ENCODE assay signal across 8 cellular contexts in genomic region chr9:97501972-97502221, GRCh38. TPM values are rescaled to one million over a fixed set of nuclear protein-coding genes. Genes with fewer than 3 reads are reported as not detected.
DNase-seq lines count a peak whose midpoint lies in the region; TF ChIP-seq lines count a peak whose summit lies in the region.

No MANE protein-coding gene starts in this region.

- H3K9me3 ChIP-seq in SK-N-SH (no peaks in the 10 kb centered on the region), iPS-15b (ENCODE audit: control insufficient read depth, insufficient read depth, low read length) (no peaks in the 10 kb centered on the region), stomach smooth muscle (ENCODE audit: control insufficient read depth in 2 of 2, low read length in 2 of 2) (no peaks in the 10 kb centered on the region)

- H3K4me1 ChIP-seq in SK-N-SH (ENCODE audit: control insufficient read depth in 1 of 2, insufficient read depth in 2 of 2, low read depth in 1 of 2, low read length in 1 of 2): peaks cover 0 to 31% of the 10 kb centered on the region in 2 experiments; a peak in 2 of 4 replicates
- no peaks in the 10 kb centered on the region for H3K4me1 ChIP-seq in iPS-15b (ENCODE audit: control insufficient read depth, insufficient read depth, low read length)
- peaks cover 51% of the 10 kb centered on the region for H3K4me1 ChIP-seq in stomach smooth muscle (ENCODE audit: control insufficient read depth, insufficient read depth, low read length)

- DNase-seq in GM06990 (ENCODE audit: extremely low read depth, insufficient read length): peak; percentile 41
- peak; percentile 86 for DNase-seq in H7
- DNase-seq in SK-N-SH: peak; percentile 73
- no peak for DNase-seq in NCI-H128 (lab: John Stamatoyannopoulos, UW; ENCODE audit: unreplicated experiment)
- DNase-seq in activated CD8-positive, alpha-beta memory T cell treated with anti-CD3 and anti-CD28 coated beads, Interleukin-2, amount 50 U/mL, for 4 hours: no peak
- no peak for DNase-seq in glomerular visceral epithelial cell (ENCODE audit: extremely low spot score)

- WGBS in SK-N-SH (ENCODE audit: low lambda C conversion rate): 0% methylated on average over 6 of the region's 30 CpGs

- H3K79me2 ChIP-seq in SK-N-SH (ENCODE audit: insufficient read depth): no peaks in the 10 kb centered on the region

- no peak for TF ChIP-seq EP300 in SK-N-SH (IDR thresholded peaks at IDR 0.05; ENCODE audit: borderline replicate concordance in 1 of 2, low read depth in 1 of 2, low read length in 1 of 2)

- TF ChIP-seq RAD21 in SK-N-SH (IDR thresholded peaks at IDR 0.05; ENCODE audit: low read length): no peak

- peak overlapping the region in 1 of 2 experiments; percentile 100; a peak in 2 of 4 replicates for H3K27ac ChIP-seq in SK-N-SH (ENCODE audit: low read depth in 2 of 2, low read length in 1 of 2)
- H3K27ac ChIP-seq in stomach smooth muscle (ENCODE audit: low read length): peak overlapping the region; percentile 88

- H3K27me3 ChIP-seq in GM06990 (replicated peaks; ENCODE audit: control insufficient read depth, insufficient read depth, low read length) (no peaks in the 10 kb centered on the region), H7 (ENCODE audit: control insufficient read depth, insufficient read depth, low read length) (peaks cover 54% of the 10 kb centered on the region), SK-N-SH (ENCODE audit: insufficient read depth) (peaks cover 48% of the 10 kb centered on the region), iPS-15b (ENCODE audit: control insufficient read depth, insufficient read depth, low read length) (peaks cover 71% of the 10 kb centered on the region), stomach smooth muscle (ENCODE audit: control insufficient read depth in 1 of 2, insufficient read depth in 2 of 2, low read length in 2 of 2) (no peaks in the 10 kb centered on the region)

- H2AFZ ChIP-seq in SK-N-SH (ENCODE audit: low read depth): 0 out of 2 replicates have a peak overlapping the region, but pooled peaks have one; percentile 63

- TF ChIP-seq CTCF in GM06990 (IDR thresholded peaks at IDR 0.05; ENCODE audit: insufficient read depth, low read length, poor library complexity, severe bottlenecking): no peak
- no peak for TF ChIP-seq CTCF in SK-N-SH (IDR thresholded peaks at IDR 0.05)

- no peaks in the 10 kb centered on the region for H4K20me1 ChIP-seq in SK-N-SH (ENCODE audit: insufficient read depth)

- no peaks in the 10 kb centered on the region for H3K9me2 ChIP-seq in SK-N-SH

- H3K36me3 ChIP-seq in GM06990 (ENCODE audit: control insufficient read depth, insufficient read depth, low read length) (no peaks in the 10 kb centered on the region), H7 (replicated peaks; ENCODE audit: control insufficient read depth, insufficient read depth, low read length) (no peaks in the 10 kb centered on the region), SK-N-SH (replicated peaks in 1 of 2; ENCODE audit: control insufficient read depth in 1 of 2, insufficient read depth in 2 of 2, low read length in 1 of 2) (no peaks in the 10 kb centered on the region), iPS-15b (ENCODE audit: control insufficient read depth, insufficient read depth, low read length) (no peaks in the 10 kb centered on the region), stomach smooth muscle (ENCODE audit: control insufficient read depth in 2 of 2, insufficient read depth in 2 of 2, low read length in 2 of 2) (peaks cover 0 to 3% of the 10 kb centered on the region in 2 donors)

- H3F3A ChIP-seq in SK-N-SH (replicated peaks; ENCODE audit: insufficient read depth): peaks cover 5% of the 10 kb centered on the region

- POLR2A ChIA-PET in SK-N-SH (lab: Yijun Ruan, JAX): interaction anchor here (1.8 to 3.5 kb wide), 7 partner anchors 21 to 131 kb away, joined by 5 to 27 read pairs (median 10); partner anchors contain the start of genes NCBP1 and TSTD2

- peak overlapping the region; percentile 83 for H3K4me3 ChIP-seq in GM06990 (replicated peaks; ENCODE audit: low read depth, low read length)
- H3K4me3 ChIP-seq in H7 (ENCODE audit: insufficient read depth, low read depth, low read length): peak overlapping the region; percentile 54
- H3K4me3 ChIP-seq in SK-N-SH (ENCODE audit: low read depth in 2 of 2, low read length in 1 of 2): peak overlapping the region; percentile 60 to 64
- peak overlapping the region; percentile 78 for H3K4me3 ChIP-seq in iPS-15b (ENCODE audit: low read depth, low read length)
- H3K4me3 ChIP-seq in stomach smooth muscle (ENCODE audit: low read length in 2 of 2): peak overlapping the region; percentile 91 to 93

- CTCF ChIA-PET in SK-N-SH (lab: Yijun Ruan, JAX): interaction anchor here (0.8 to 8.5 kb wide), 22 partner anchors 8 to 132 kb away, joined by 3 to 153 read pairs (median 6); partner anchors contain the start of genes NCBP1 and TSTD2

- H3K4me2 ChIP-seq in SK-N-SH: peak overlapping the region; percentile 77

- H3K9ac ChIP-seq in SK-N-SH (no peak overlapping the region), iPS-15b (ENCODE audit: low read depth, low read length) (no peak overlapping the region), stomach smooth muscle (ENCODE audit: low read length in 2 of 2) (peak overlapping the region; percentile 76 to 83)

TF ChIP-seq in SK-N-SH, 30 proteins besides CTCF, POLR2A, EP300 and RAD21:
- no peak for TF ChIP-seq SMC3 (IDR thresholded peaks at IDR 0.05; ENCODE audit: low read depth, low read length)
- no peak for TF ChIP-seq RXRA (IDR thresholded peaks at IDR 0.05; ENCODE audit: borderline replicate concordance, low read depth)
- no peak for TF ChIP-seq TAF1 (IDR thresholded peaks at IDR 0.05; ENCODE audit: borderline replicate concordance, low read depth, low read length)
- no peak for TF ChIP-seq YY1 (IDR thresholded peaks at IDR 0.05; ENCODE audit: low read depth)
- TF ChIP-seq NRF1 (IDR thresholded peaks at IDR 0.05; ENCODE audit: low read depth, low read length): no peak
- no peak for TF ChIP-seq ELF1 (IDR thresholded peaks at IDR 0.05)

RNA-seq across cellular contexts. Expression of gene TMOD1, which starts 0.4 kb away (rescaled TPM):
- 0.52 and 1.9 TPM in 2 replicates for total RNA-seq in H7 (2014; rRNA removed; shearing (Covaris generic))
- polyA plus RNA-seq in SK-N-SH (2012; rRNA removed): 0.54 and 1.6 TPM in 2 replicates
- 3.8 and 5.6 TPM in 2 replicates for polyA plus RNA-seq in SK-N-SH (2012; cell fraction: cytosol; rRNA removed)
- polyA plus RNA-seq in SK-N-SH (2012; cell fraction: nucleus; rRNA removed): 1.1 and 1.2 TPM in 2 replicates

Comparison
In these comparisons a context has a peak if more than half of its experiments do, and no peak if none do; other contexts are left out.
1. DNase-seq: peak in GM06990 (single experiment), H7 (single experiment) and SK-N-SH (single experiment); none in NCI-H128 (single experiment), activated CD8-positive, alpha-beta memory T cell treated with anti-CD3 and anti-CD28 coated beads, Interleukin-2, amount 50 U/mL, for 4 hours (single experiment) and glomerular visceral epithelial cell (single experiment).
2. H3K9ac ChIP-seq: peak in stomach smooth muscle (2 of 2); none in SK-N-SH (single experiment) and iPS-15b (single experiment).
3. Peak in every context shown above with its lines, with median percentiles within 50 percentile points of each other: H3K4me3 ChIP-seq.